8 cellular contexts compared by ENCODE assay signal in genomic region chr3:111538687-111539086, GRCh38. TPM values are rescaled to one million over a fixed set of nuclear protein-coding genes. Genes with fewer than 3 reads are reported as not detected.
DNase-seq lines count a peak whose midpoint lies in the region; ATAC-seq and TF ChIP-seq lines count a peak whose summit lies in the region.
"Had no signal": no experiment of that assay in that cellular context is flagged by ENCODE, and none has a peak within 500 bp of the region (broad histone marks: within the 10 kb centered on the region; RNA-seq: fewer than 3 reads in every experiment).

No MANE protein-coding gene starts in this region.

- TF ChIP-seq CTCF in SK-N-SH (IDR thresholded peaks at IDR 0.05) (no peak), mesothelial cell of epicardium (IDR thresholded peaks at IDR 0.05; ENCODE audit: unreplicated experiment) (no peak)

- H3K36me3 Mint-ChIP-seq in mesothelial cell of epicardium = no peaks in the 10 kb centered on the region

- H3K9ac ChIP-seq in SK-N-SH = no peak overlapping the region

- peaks cover 49% of the 10 kb centered on the region for H3K4me1 Mint-ChIP-seq in mesothelial cell of epicardium

- H3K27ac Mint-ChIP-seq in mesothelial cell of epicardium = peak overlapping the region; percentile 36

- no peaks in the 10 kb centered on the region for H4K20me1 ChIP-seq in SK-N-SH (ENCODE audit: insufficient read depth)

- H3K79me2 ChIP-seq in SK-N-SH (ENCODE audit: insufficient read depth) = no peaks in the 10 kb centered on the region

- H3K27me3 Mint-ChIP-seq in mesothelial cell of epicardium (ENCODE audit: low read depth) = no peaks in the 10 kb centered on the region

- no peaks in the 10 kb centered on the region for H3K9me3 ChIP-seq in SK-N-SH

- peaks cover 0 to 10% of the 10 kb centered on the region in 2 experiments; a peak in 3 of 4 replicates for H3K4me1 ChIP-seq in SK-N-SH (ENCODE audit: control insufficient read depth in 1 of 2, insufficient read depth in 2 of 2, low read depth in 1 of 2, low read length in 1 of 2)

- H3F3A ChIP-seq in SK-N-SH (replicated peaks; ENCODE audit: insufficient read depth) = no peaks in the 10 kb centered on the region

- H3K27me3 ChIP-seq in SK-N-SH (ENCODE audit: insufficient read depth) = no peaks in the 10 kb centered on the region

- H3K4me3 Mint-ChIP-seq in mesothelial cell of epicardium = no peak overlapping the region

- H2AFZ ChIP-seq in SK-N-SH (ENCODE audit: low read depth) = no peak overlapping the region

- no peaks in the 10 kb centered on the region for H3K36me3 ChIP-seq in SK-N-SH (replicated peaks in 1 of 2; ENCODE audit: control insufficient read depth in 1 of 2, insufficient read depth in 2 of 2, low read length in 1 of 2)

- no peak for TF ChIP-seq EP300 in SK-N-SH (IDR thresholded peaks at IDR 0.05; ENCODE audit: borderline replicate concordance in 1 of 2, low read depth in 1 of 2, low read length in 1 of 2)

- 67% methylated on average over 4 of the region's 4 CpGs for WGBS in SK-N-SH (ENCODE audit: low lambda C conversion rate)

- no peaks in the 10 kb centered on the region for H3K9me2 ChIP-seq in SK-N-SH

- no peak for TF ChIP-seq RAD21 in SK-N-SH (IDR thresholded peaks at IDR 0.05; ENCODE audit: low read length)

- 0 out of 2 replicates have a peak overlapping the region, but pooled peaks have one; percentile 8 for H3K4me2 ChIP-seq in SK-N-SH

- POLR2A ChIA-PET in SK-N-SH (lab: Yijun Ruan, JAX) = no interaction called here

- no peaks in the 10 kb centered on the region for H3K9me3 Mint-ChIP-seq in mesothelial cell of epicardium

- CTCF ChIA-PET in SK-N-SH (lab: Yijun Ruan, JAX) = interaction anchor here (0.6 to 1.8 kb wide), 8 partner anchors 11 to 1224 kb away, joined by 3 to 7 read pairs (median 4); no protein-coding TSS in a partner anchor

- DNase-seq in SK-N-SH (no peak), mesothelial cell of epicardium (ENCODE audit: low spot score in 2 of 2, unreplicated experiment in 2 of 2) (no peak), NCI-H2029 (lab: John Stamatoyannopoulos, UW) (no peak), NCI-H146 treated with DMSO at 0.1 percent for 48 hours (lab: John Stamatoyannopoulos, UW; ENCODE audit: unreplicated experiment) (no peak), dermis blood vessel endothelial cell (no peak)

- H3K27ac ChIP-seq in SK-N-SH (ENCODE audit: low read depth in 2 of 2, low read length in 1 of 2) = no peak overlapping the region

- ATAC-seq in GM19328 (IDR thresholded peaks at IDR 0.05; ENCODE audit: unreplicated experiment) (peak; percentile 41), HG03060 (IDR thresholded peaks at IDR 0.05; ENCODE audit: low read depth, unreplicated experiment) (peak; percentile 30)

- H3K4me3 ChIP-seq in SK-N-SH (ENCODE audit: low read depth in 2 of 2, low read length in 1 of 2) = no peak overlapping the region
- H3K4me3 ChIP-seq: lung had no signal

TF ChIP-seq in SK-N-SH, 30 proteins besides CTCF, POLR2A, EP300 and RAD21:
- TF ChIP-seq FOSL2 (IDR thresholded peaks at IDR 0.05; ENCODE audit: borderline replicate concordance, low read depth) (peak; percentile 11; the same call in 1 of the 2 replicates), TEAD4 (IDR thresholded peaks at IDR 0.05; ENCODE audit: borderline replicate concordance, insufficient read depth) (no peak), SMC3 (IDR thresholded peaks at IDR 0.05; ENCODE audit: low read depth, low read length) (no peak), GABPA (IDR thresholded peaks at IDR 0.05; ENCODE audit: low read depth) (no peak)

RNA-seq across cellular contexts. Expression of gene CD96, which starts 3.3 kb away (rescaled TPM):
- 0.02 and 0.06 TPM in 2 replicates for polyA plus RNA-seq in SK-N-SH (2012; rRNA removed)
- 0.03 and 0.05 TPM in 2 replicates for polyA plus RNA-seq in SK-N-SH (2012; cell fraction: cytosol; rRNA removed)
- polyA plus RNA-seq in SK-N-SH (2012; cell fraction: nucleus; rRNA removed) = 0.01 TPM in 1 of 2 replicates, not detected in the other
- total RNA-seq in mesothelial cell of epicardium = 0.20 to 0.27 TPM (median 0.23 TPM) in 3 replicates
- not detected in 2 replicates for total RNA-seq in dermis blood vessel endothelial cell

RNA-seq across cellular contexts. Expression of gene ZBED2, which starts 56.5 kb away (rescaled TPM):
- 0.76 and 1.3 TPM in 2 replicates for polyA plus RNA-seq in SK-N-SH (2012; rRNA removed)
- polyA plus RNA-seq in SK-N-SH (2012; cell fraction: cytosol; rRNA removed) = 1.3 and 1.4 TPM in 2 replicates
- 0.47 and 0.83 TPM in 2 replicates for polyA plus RNA-seq in SK-N-SH (2012; cell fraction: nucleus; rRNA removed)
- total RNA-seq in mesothelial cell of epicardium = not detected in 3 replicates
- total RNA-seq in dermis blood vessel endothelial cell = not detected in 2 replicates
